In genomic region chr2:229586746-229587705, GRCh38 we compare ENCODE assay signal across 8 cellular contexts.
DNase-seq lines count a peak whose midpoint lies in the region; ATAC-seq, FAIRE-seq and TF ChIP-seq lines count a peak whose summit lies in the region.

No MANE protein-coding gene starts in this region.

- DNase-seq in AG08396 (ENCODE audit: low spot score), result peak; percentile 83
- DNase-seq in GM12891 (ENCODE audit: insufficient read length, low spot score), result peak; percentile 32
- peak; percentile 39 for DNase-seq in NCI-H1105 (lab: John Stamatoyannopoulos, UW)
- DNase-seq in activated CD4-positive, alpha-beta memory T cell treated with anti-CD3 and anti-CD28 coated beads, Interleukin-2, amount 10 ng/mL, durations not matched to agents 7 days and 5 days, result peak; percentile 17
- peak; percentile 51 for DNase-seq in glomerular visceral epithelial cell (ENCODE audit: extremely low spot score)
- peak; percentile 89 for DNase-seq in osteoblast (ENCODE audit: insufficient read length, low spot score, missing footprints)

- POLR2A ChIA-PET in activated CD4-positive, alpha-beta memory T cell treated with anti-CD3 and anti-CD28 coated beads, Interleukin-2, amount 10 ng/mL, durations not matched to agents 7 days and 5 days (lab: Charles Lee), result no interaction called here

- no peak for TF ChIP-seq POLR2A in GM12891 (IDR thresholded peaks at IDR 0.05; ENCODE audit: low read depth, low read length)

- H3K4me3 ChIP-seq in osteoblast (ENCODE audit: insufficient read depth, low read length), result peak overlapping the region; percentile 61

- peak; percentile 90 for ATAC-seq in HG02798 (IDR thresholded peaks at IDR 0.05; ENCODE audit: poor library complexity, unreplicated experiment)
- ATAC-seq in activated T-helper 17 cell treated with anti-CD3 and anti-CD28 coated beads, Interleukin-2, amount 50 U/mL, for 72 hours (replicated peaks), result no peak

- H3K79me2 ChIP-seq in osteoblast (ENCODE audit: insufficient read depth, low read length), result no peaks in the 10 kb centered on the region

- TF ChIP-seq CTCF in osteoblast (IDR thresholded peaks at IDR 0.05; ENCODE audit: extremely low read depth, low read depth, low read length), result peak; percentile 96

- H3K4me1 ChIP-seq in osteoblast (ENCODE audit: insufficient read depth, low read length), result no peaks in the 10 kb centered on the region

- no peaks in the 10 kb centered on the region for H3K9me3 Mint-ChIP-seq in activated CD4-positive, alpha-beta memory T cell treated with anti-CD3 and anti-CD28 coated beads, Interleukin-2, amount 10 ng/mL, durations not matched to agents 7 days and 5 days
- H3K9me3 Mint-ChIP-seq in activated T-helper 17 cell treated with anti-CD3 and anti-CD28 coated beads, Interleukin-2, amount 50 U/mL, for 72 hours, result no peaks in the 10 kb centered on the region

- FAIRE-seq in GM12891 (lab: Jason Lieb, UNC), result no peak

- no peaks in the 10 kb centered on the region for H3K4me1 Mint-ChIP-seq in activated CD4-positive, alpha-beta memory T cell treated with anti-CD3 and anti-CD28 coated beads, Interleukin-2, amount 10 ng/mL, durations not matched to agents 7 days and 5 days
- peaks cover 5% of the 10 kb centered on the region for H3K4me1 Mint-ChIP-seq in activated T-helper 17 cell treated with anti-CD3 and anti-CD28 coated beads, Interleukin-2, amount 50 U/mL, for 72 hours

- H2AFZ ChIP-seq in osteoblast (ENCODE audit: low read length), result peak overlapping the region; percentile 72

- H4K20me1 ChIP-seq in osteoblast (ENCODE audit: insufficient read depth, low read length), result no peaks in the 10 kb centered on the region

- H3K27me3 ChIP-seq in osteoblast (ENCODE audit: insufficient read depth, low read length), result no peaks in the 10 kb centered on the region

- CTCF ChIA-PET in activated CD4-positive, alpha-beta memory T cell treated with anti-CD3 and anti-CD28 coated beads, Interleukin-2, amount 10 ng/mL, durations not matched to agents 7 days and 5 days (lab: Charles Lee), result interaction anchor here (0.7 to 1.5 kb wide), 4 partner anchors 8 to 1696 kb away, joined by 3 to 5 read pairs (median 4); no protein-coding TSS in a partner anchor

- H3K4me2 ChIP-seq in osteoblast (ENCODE audit: insufficient read depth, low read length), result peak overlapping the region; percentile 87

- peaks cover 5% of the 10 kb centered on the region for H3K27me3 Mint-ChIP-seq in activated CD4-positive, alpha-beta memory T cell treated with anti-CD3 and anti-CD28 coated beads, Interleukin-2, amount 10 ng/mL, durations not matched to agents 7 days and 5 days
- peaks cover 23% of the 10 kb centered on the region for H3K27me3 Mint-ChIP-seq in activated T-helper 17 cell treated with anti-CD3 and anti-CD28 coated beads, Interleukin-2, amount 50 U/mL, for 72 hours

- H3K4me3 Mint-ChIP-seq in activated CD4-positive, alpha-beta memory T cell treated with anti-CD3 and anti-CD28 coated beads, Interleukin-2, amount 10 ng/mL, durations not matched to agents 7 days and 5 days, result no peak overlapping the region
- no peak overlapping the region for H3K4me3 Mint-ChIP-seq in activated T-helper 17 cell treated with anti-CD3 and anti-CD28 coated beads, Interleukin-2, amount 50 U/mL, for 72 hours

- no peaks in the 10 kb centered on the region for H3K9me3 ChIP-seq in osteoblast (ENCODE audit: low read depth, low read length)

- H3K36me3 ChIP-seq in osteoblast (ENCODE audit: insufficient read depth, low read length), result no peaks in the 10 kb centered on the region

- H3K27ac ChIP-seq in osteoblast (ENCODE audit: low read depth, low read length), result peak overlapping the region; percentile 60

- H3K36me3 Mint-ChIP-seq in activated CD4-positive, alpha-beta memory T cell treated with anti-CD3 and anti-CD28 coated beads, Interleukin-2, amount 10 ng/mL, durations not matched to agents 7 days and 5 days (ENCODE audit: low read depth), result no peaks in the 10 kb centered on the region
- no peaks in the 10 kb centered on the region for H3K36me3 Mint-ChIP-seq in activated T-helper 17 cell treated with anti-CD3 and anti-CD28 coated beads, Interleukin-2, amount 50 U/mL, for 72 hours (ENCODE audit: low read depth)

- no peak overlapping the region for H3K27ac Mint-ChIP-seq in activated CD4-positive, alpha-beta memory T cell treated with anti-CD3 and anti-CD28 coated beads, Interleukin-2, amount 10 ng/mL, durations not matched to agents 7 days and 5 days
- no peak overlapping the region for H3K27ac Mint-ChIP-seq in activated T-helper 17 cell treated with anti-CD3 and anti-CD28 coated beads, Interleukin-2, amount 50 U/mL, for 72 hours

TF ChIP-seq in GM12891, 5 proteins besides CTCF, POLR2A, EP300 and RAD21:
- TF ChIP-seq POLR2AphosphoS5 (IDR thresholded peaks at IDR 0.05; ENCODE audit: low read depth, low read length) (no peak), SPI1 (IDR thresholded peaks at IDR 0.05; ENCODE audit: low read depth, low read length) (no peak), POU2F2 (IDR thresholded peaks at IDR 0.05; ENCODE audit: low read depth, low read length) (no peak), TAF1 (IDR thresholded peaks at IDR 0.05; ENCODE audit: low read depth, low read length) (no peak), PAX5 (IDR thresholded peaks at IDR 0.05; ENCODE audit: insufficient read depth, low read length, severe bottlenecking) (no peak)
TF ChIP-seq in GM12891: peak in this region for 0.

Comparison
In these comparisons a context has a peak if more than half of its experiments do, and no peak if none do; other contexts are left out.
1. DNase-seq: peak in every context shown above with its lines; median percentile 89 in osteoblast; 83 in AG08396; 51 in glomerular visceral epithelial cell; 39 in NCI-H1105; 32 in GM12891; 17 in activated CD4-positive, alpha-beta memory T cell treated with anti-CD3 and anti-CD28 coated beads, Interleukin-2, amount 10 ng/mL, durations not matched to agents 7 days and 5 days.